Comparison of ENCODE assay signal across 10 cellular contexts in genomic region chr16:54467398-54467797, GRCh38.
"Had no signal": no experiment of that assay in that cellular context is flagged by ENCODE, and none has a peak within 500 bp of the region (broad histone marks: within the 10 kb centered on the region; RNA-seq: fewer than 3 reads in every experiment).

No MANE protein-coding gene starts in this region.

- H3K9me3 ChIP-seq: HAP-1 had no signal

- H3K4me1 Mint-ChIP-seq: GM23338 had no signal

- ATAC-seq: GM23338, HCT116 had no signal

- H2AFZ ChIP-seq: GM23338 had no signal

- FAIRE-seq: H1, H54 had no signal

- H3K4me3 ChIP-seq: GM23338, HAP-1 had no signal

- H3K4me2 ChIP-seq: GM23338 had no signal

- H3K4me1 ChIP-seq: HAP-1 had no signal

- H3K36me3 ChIP-seq: HAP-1 had no signal

- H3K27ac Mint-ChIP-seq: GM23338, H9, HFFc6 had no signal

- DNase-seq: GOT3, H7, H9, HCEC 1CT, HFFc6 had no signal

- H3K4me3 Mint-ChIP-seq: GM23338, H9, HFFc6 had no signal
